In the genomic region with DNA sequence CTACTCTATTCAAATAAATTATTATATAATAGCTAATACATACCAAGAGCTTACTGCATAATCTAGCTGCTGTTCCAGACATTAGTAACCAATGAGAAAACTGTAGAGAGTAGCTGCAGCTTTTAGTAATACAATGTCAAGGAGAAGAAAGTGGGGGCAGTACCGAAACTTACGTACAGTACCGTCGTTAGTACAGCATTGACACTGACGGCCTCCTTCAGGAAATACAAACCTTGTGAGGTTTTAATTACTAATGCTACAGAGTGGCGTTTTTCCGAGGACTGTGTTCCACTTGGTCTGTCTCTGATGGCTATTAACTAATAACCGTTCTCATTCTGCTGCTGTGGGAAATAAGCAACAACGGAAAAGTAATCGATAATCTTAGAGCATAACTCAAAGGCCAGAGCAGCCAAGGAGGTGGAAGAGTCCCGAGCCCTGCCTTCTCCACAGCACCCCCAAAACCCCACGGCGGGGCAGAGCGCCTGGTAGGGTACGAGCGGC, we compare ENCODE assay signal across 8 cellular contexts. TPM values are rescaled to one million over a fixed set of nuclear protein-coding genes. Genes with fewer than 3 reads are reported as not detected.
DNase-seq lines count a peak whose midpoint lies in the region; ATAC-seq and TF ChIP-seq lines count a peak whose summit lies in the region.

No MANE protein-coding gene starts in this region.

- H3K27ac ChIP-seq in PC-9 (peak overlapping the region; percentile 85; the same call in 1 of the 2 replicates), caudate nucleus (ENCODE audit: low read depth, low read length) (peak overlapping the region; percentile 70), left lung (peak overlapping the region; percentile 78)

- H3K4me1 ChIP-seq in PC-9 (replicated peaks; ENCODE audit: insufficient read depth) (peaks cover 37% of the 10 kb centered on the region), left lung (peaks cover 0 to 14% of the 10 kb centered on the region in 2 donors)

- H3K9me3 Mint-ChIP-seq in stimulated activated naive CD8-positive, alpha-beta T cell treated with anti-CD3 and anti-CD28 coated beads, Interleukin-15, amount 100 ng/mL, for 72 hours, result no peaks in the 10 kb centered on the region

- H3K27me3 ChIP-seq in PC-9 (ENCODE audit: insufficient read depth, low read depth) (no peaks in the 10 kb centered on the region), left lung (no peaks in the 10 kb centered on the region)

- ATAC-seq in HG03196 (IDR thresholded peaks at IDR 0.05; ENCODE audit: unreplicated experiment) (peak; percentile 50), left lung (peak; percentile 53)
- ATAC-seq in stimulated activated naive CD8-positive, alpha-beta T cell treated with anti-CD3 and anti-CD28 coated beads, Interleukin-15, amount 100 ng/mL, for 72 hours, result peak; percentile 81

- peaks cover 43% of the 10 kb centered on the region for H3K4me1 Mint-ChIP-seq in stimulated activated naive CD8-positive, alpha-beta T cell treated with anti-CD3 and anti-CD28 coated beads, Interleukin-15, amount 100 ng/mL, for 72 hours

- no peaks in the 10 kb centered on the region for H3K9me2 ChIP-seq in PC-9 (ENCODE audit: insufficient read depth)

- H2AFZ ChIP-seq in PC-9, result peak overlapping the region; percentile 93

- H3K9me3 ChIP-seq in PC-9 (ENCODE audit: insufficient read depth, low read depth) (no peaks in the 10 kb centered on the region), left lung (no peaks in the 10 kb centered on the region)

- H3K27me3 Mint-ChIP-seq in stimulated activated naive CD8-positive, alpha-beta T cell treated with anti-CD3 and anti-CD28 coated beads, Interleukin-15, amount 100 ng/mL, for 72 hours, result no peaks in the 10 kb centered on the region

- peaks cover 38% of the 10 kb centered on the region for H3K79me2 ChIP-seq in PC-9 (ENCODE audit: low read depth)

- H3K36me3 ChIP-seq in PC-9 (ENCODE audit: low read depth) (peaks cover 9% of the 10 kb centered on the region; the same call in 1 of the 2 replicates), left lung (no peaks in the 10 kb centered on the region)

- H3K27ac Mint-ChIP-seq in stimulated activated naive CD8-positive, alpha-beta T cell treated with anti-CD3 and anti-CD28 coated beads, Interleukin-15, amount 100 ng/mL, for 72 hours, result peak overlapping the region; percentile 59 to 99

- H3K4me3 ChIP-seq in PC-9, result peak overlapping the region; percentile 80
- peak overlapping the region; percentile 71 to 77 for H3K4me3 ChIP-seq in left lung

- H3K4me3 Mint-ChIP-seq in stimulated activated naive CD8-positive, alpha-beta T cell treated with anti-CD3 and anti-CD28 coated beads, Interleukin-15, amount 100 ng/mL, for 72 hours, result peak overlapping the region; percentile 88 to 91

- CTCF ChIA-PET in PC-9 (lab: Charles Lee), result interaction anchor here (0.6 kb wide), 1 partner anchor 38 kb away, joined by 4 read pairs; no protein-coding TSS in a partner anchor

- H4K20me1 ChIP-seq in PC-9 (ENCODE audit: insufficient read depth), result no peaks in the 10 kb centered on the region

- intact Hi-C loops in PC-9 (cut with micrococcal nuclease; ENCODE audit: unreplicated experiment), result no loop called here
- intact Hi-C loops in left lung (cut with DNase I), result no loop called here

- DNase-seq in DMS79 (lab: John Stamatoyannopoulos, UW), result peak; percentile 67
- DNase-seq in GM19240 (ENCODE audit: insufficient read length, low spot score), result peak; percentile 33
- no peak for DNase-seq in PC-9
- DNase-seq in caudate nucleus (lab: John Stamatoyannopoulos, UW), result peak in 14 of 61 donors; percentile 5 to 70 (median 30)
- no peak for DNase-seq in left lung
- DNase-seq in stimulated activated naive CD8-positive, alpha-beta T cell treated with anti-CD3 and anti-CD28 coated beads, Interleukin-15, amount 100 ng/mL, for 72 hours, result peak in 1 of 2 donors; percentile 52
- DNase-seq in NCI-H187 treated with DMSO at 0.1 percent for 48 hours (lab: John Stamatoyannopoulos, UW), result no peak

- no TSS peak for BruUV-seq in PC-9 (replicated peaks; lab: Mats Ljungman, UMichigan)

- TF ChIP-seq CTCF in PC-9 (conservative IDR thresholded peaks at IDR 0.05) (no peak), left lung (IDR thresholded peaks at IDR 0.05) (no peak)

- peaks cover 12% of the 10 kb centered on the region for H3F3A ChIP-seq in PC-9 (ENCODE audit: insufficient read depth, low read depth)

- H3K4me2 ChIP-seq in PC-9, result peak overlapping the region; percentile 94

- POLR2A ChIA-PET in PC-9 (lab: Charles Lee; ENCODE audit: unreplicated experiment), result interaction anchor here (0.7 kb wide), 1 partner anchor 167 kb away, joined by 3 read pairs; no protein-coding TSS in a partner anchor

RNA-seq across cellular contexts. Expression of a gene that starts 0.3 kb away (rescaled TPM):
- total RNA-seq in PC-9 (2021) (21.9 and 28.8 TPM in 2 replicates), left lung (10 to 100 TPM in 1 of 2 donors, 1 to 10 TPM in 1; 8.6 to 11.4 TPM)

RNA-seq across cellular contexts. Expression of a gene that starts 27.6 kb away (rescaled TPM):
- total RNA-seq in PC-9 (2021) (not detected in 2 replicates), left lung (under 1 TPM; 0.63 to 0.76 TPM)

Comparison
In these comparisons a context has a peak if more than half of its experiments do, and no peak if none do; other contexts are left out.
1. DNase-seq: peak in DMS79 (single experiment) and GM19240 (single experiment); none in PC-9 (0 of 2), left lung (0 of 2) and NCI-H187 treated with DMSO at 0.1 percent for 48 hours (single experiment).
2. Peak in every context shown above with its lines, with median percentiles within 50 percentile points of each other: ATAC-seq and H3K27ac ChIP-seq.